8 cellular contexts compared by ENCODE assay signal in the genomic region with DNA sequence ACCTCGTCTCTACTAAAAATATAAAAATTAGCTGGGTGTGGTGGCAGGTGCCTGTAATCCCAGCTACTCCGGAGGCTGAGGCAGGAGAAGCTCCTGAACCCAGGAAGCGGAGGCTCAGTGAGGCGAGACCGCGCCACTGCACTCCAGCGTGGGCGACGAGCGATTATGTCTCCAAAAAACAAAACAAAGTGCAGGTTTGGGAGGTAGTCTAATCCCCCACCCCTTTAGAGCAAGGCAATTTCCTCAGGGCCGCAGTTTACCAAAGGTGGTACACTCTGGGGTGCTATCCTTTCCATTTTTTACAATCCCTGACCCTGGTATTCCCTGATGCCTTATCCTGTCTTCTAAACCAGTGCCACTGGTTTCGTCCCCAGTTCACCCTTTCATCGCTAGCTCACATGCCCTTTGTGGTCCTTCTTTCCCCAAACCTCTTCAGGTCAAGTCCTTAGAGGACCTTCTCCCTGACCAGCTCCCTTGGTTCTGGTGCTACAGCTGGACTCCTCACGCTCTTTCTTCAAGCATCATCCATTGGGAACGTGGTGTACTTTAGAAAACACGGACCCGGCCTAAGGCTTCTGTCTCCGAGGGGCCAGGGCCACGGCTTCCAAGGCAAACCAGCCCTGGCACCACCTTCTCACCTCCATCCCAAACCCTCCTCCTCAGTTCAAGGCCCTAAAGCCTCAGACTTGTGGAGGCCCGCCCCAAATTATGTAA. TPM values are rescaled to one million over a fixed set of nuclear protein-coding genes. Genes with fewer than 3 reads are reported as not detected.
A peak's percentile ranks its signal among the peaks of the same experiment; 100 is the strongest.
DNase-seq lines count a peak whose midpoint lies in the region; ATAC-seq lines count a peak whose summit lies in the region.

No MANE protein-coding gene starts in this region.

- no peak for ATAC-seq in T-cell (replicated peaks in 1 of 4)
- ATAC-seq in GM19395 (IDR thresholded peaks at IDR 0.05; ENCODE audit: unreplicated experiment) = no peak
- no peak for ATAC-seq in HG02852 (IDR thresholded peaks at IDR 0.05; ENCODE audit: unreplicated experiment)

- H3K27me3 Mint-ChIP-seq in T-helper 2 cell treated with Interferon-gamma antibody and Interleukin-4, amounts not matched to agents 5 μg/mL and 100 μg/mL, for 36 hours (ENCODE audit: low read depth) = no peaks in the 10 kb centered on the region
- H3K27me3 Mint-ChIP-seq in T-cell = no peaks in the 10 kb centered on the region

- peaks cover 11% of the 10 kb centered on the region for H3K4me1 ChIP-seq in rectal smooth muscle tissue (ENCODE audit: control insufficient read depth, insufficient read depth, low read length)

- POLR2A ChIA-PET in T-cell (lab: Charles Lee) = interaction anchor here (0.6 to 1.0 kb wide), 2 partner anchors 44 to 54 kb away, joined by 4 to 5 read pairs; no protein-coding TSS in a partner anchor

- H3K27ac ChIP-seq in rectal smooth muscle tissue (ENCODE audit: low read depth, low read length) = peak overlapping the region; percentile 92

- no peaks in the 10 kb centered on the region for H3K27me3 ChIP-seq in rectal smooth muscle tissue (ENCODE audit: control insufficient read depth, insufficient read depth, low read length)

- H3K4me1 Mint-ChIP-seq in T-helper 2 cell treated with Interferon-gamma antibody and Interleukin-4, amounts not matched to agents 5 μg/mL and 100 μg/mL, for 36 hours (ENCODE audit: low read depth) = peaks cover 44% of the 10 kb centered on the region
- peaks cover 51 to 64% (median 56%) of the 10 kb centered on the region in 3 donors for H3K4me1 Mint-ChIP-seq in T-cell

- H3K36me3 ChIP-seq in rectal smooth muscle tissue (ENCODE audit: control insufficient read depth, insufficient read depth, low read length) = no peaks in the 10 kb centered on the region

- peak overlapping the region; percentile 90 for H3K4me3 ChIP-seq in rectal smooth muscle tissue (ENCODE audit: low read length)

- DNase-seq in T-helper 2 cell treated with Interferon-gamma antibody and Interleukin-4, amounts not matched to agents 5 μg/mL and 100 μg/mL, for 36 hours (ENCODE audit: low spot score) = no peak
- DNase-seq in T-helper 2 cell (no peak), T-cell (peak in 1 of 34 experiments; percentile 11), fibroblast of peridontal ligament (ENCODE audit: extremely low read depth) (peak; percentile 22), medulla oblongata (ENCODE audit: extremely low spot score) (no peak)

- H3K27ac Mint-ChIP-seq in T-helper 2 cell treated with Interferon-gamma antibody and Interleukin-4, amounts not matched to agents 5 μg/mL and 100 μg/mL, for 36 hours = peak overlapping the region; percentile 95
- H3K27ac Mint-ChIP-seq in T-cell = peak overlapping the region; percentile 91 to 94

- CTCF ChIA-PET in T-cell (lab: Charles Lee) = interaction anchor here (0.6 to 1.9 kb wide), 8 partner anchors 12 to 108 kb away, joined by 3 to 47 read pairs (median 4); a partner anchor contains a TSS

- H3K4me3 Mint-ChIP-seq in T-helper 2 cell treated with Interferon-gamma antibody and Interleukin-4, amounts not matched to agents 5 μg/mL and 100 μg/mL, for 36 hours = peak overlapping the region; percentile 98
- peak overlapping the region; percentile 93 to 96 (median 96) for H3K4me3 Mint-ChIP-seq in T-cell

- H3K9ac ChIP-seq in rectal smooth muscle tissue (ENCODE audit: low read length) = peak overlapping the region; percentile 49

- no peaks in the 10 kb centered on the region for H3K9me3 Mint-ChIP-seq in T-helper 2 cell treated with Interferon-gamma antibody and Interleukin-4, amounts not matched to agents 5 μg/mL and 100 μg/mL, for 36 hours
- H3K9me3 Mint-ChIP-seq in T-cell = no peaks in the 10 kb centered on the region

- peaks cover 18% of the 10 kb centered on the region for H3K36me3 Mint-ChIP-seq in T-helper 2 cell treated with Interferon-gamma antibody and Interleukin-4, amounts not matched to agents 5 μg/mL and 100 μg/mL, for 36 hours (ENCODE audit: low read depth)
- H3K36me3 Mint-ChIP-seq in T-cell = peaks cover 3% of the 10 kb centered on the region

RNA-seq across cellular contexts. Expression of a gene that starts 0.9 kb away (rescaled TPM):
- total RNA-seq in T-cell = 10 to 100 TPM; 24.5 to 33.1 (median 31.2) TPM

RNA-seq across cellular contexts. Expression of a gene that starts 1.5 kb away (rescaled TPM):
- 1 to 10 TPM; 6.3 to 8.8 (median 7.9) TPM for total RNA-seq in T-cell

RNA-seq across cellular contexts. Expression of a gene that starts 50.6 kb away (rescaled TPM):
- not detected for total RNA-seq in T-cell

RNA-seq across cellular contexts. Expression of a gene that starts 55.0 kb away (rescaled TPM):
- 10 to 100 TPM; 11.5 to 17.2 (median 14.5) TPM for total RNA-seq in T-cell
